ENCODE assay signal across 21 cellular contexts in the genomic region with DNA sequence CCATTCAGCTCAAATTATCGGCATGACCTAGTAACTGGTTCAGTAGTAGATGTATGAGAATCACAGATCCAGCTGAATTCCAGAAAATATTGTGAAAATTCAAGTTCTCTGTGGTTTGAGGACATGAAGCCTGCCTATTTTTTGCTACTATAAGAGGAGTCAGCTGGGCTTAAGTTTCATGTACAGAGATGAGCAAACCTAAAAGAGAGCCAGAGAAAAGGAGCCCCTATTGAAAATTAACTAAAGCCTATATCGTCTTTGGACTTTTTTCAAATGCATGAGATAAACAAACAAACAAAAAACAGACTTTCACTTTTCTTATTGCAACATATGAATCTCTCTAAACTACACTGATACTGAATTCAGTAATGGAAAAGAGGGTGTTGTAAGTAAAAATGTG.
DNase-seq lines count a peak whose midpoint lies in the region; ATAC-seq, FAIRE-seq and TF ChIP-seq lines count a peak whose summit lies in the region.
"Had no signal": no experiment of that assay in that cellular context is flagged by ENCODE, and none has a peak within 500 bp of the region (broad histone marks: within the 10 kb centered on the region; RNA-seq: fewer than 3 reads in every experiment).

No MANE protein-coding gene starts in this region.

- TF ChIP-seq RAD21 in GM12878 (IDR thresholded peaks at IDR 0.05; ENCODE audit: insufficient read depth, low read depth, low read length), result no peak

- no peak for TF ChIP-seq CTCF in GM12878 (IDR thresholded peaks at IDR 0.05 in 2 of 3, conservative IDR thresholded peaks at IDR 0.05 in 1 of 3; ENCODE audit: control insufficient read depth in 2 of 3, extremely low read depth in 1 of 3, insufficient read depth in 1 of 3, low read depth in 3 of 3, low read length in 3 of 3)

- no peaks in the 10 kb centered on the region for H3K9me3 ChIP-seq in GM12878 (replicated peaks; ENCODE audit: control insufficient read depth, insufficient read depth, low read length)
- H3K9me3 ChIP-seq in MG63, result no peaks in the 10 kb centered on the region

- TF ChIP-seq EP300 in GM12878 (IDR thresholded peaks at IDR 0.05; ENCODE audit: borderline replicate concordance in 1 of 2, control insufficient read depth in 1 of 2, low read depth in 2 of 2, low read length in 2 of 2), result no peak

- RAD21 ChIA-PET in GM12878 (lab: Charles Lee; ENCODE audit: unreplicated experiment), result interaction anchor here (0.6 to 5.3 kb wide), 9 partner anchors 11 to 100 kb away, joined by 3 to 28 read pairs (median 6); no protein-coding TSS in a partner anchor

- no peaks in the 10 kb centered on the region for H3K4me1 ChIP-seq in GM12878 (ENCODE audit: control insufficient read depth, insufficient read depth, low read length)

- in situ Hi-C loops in GM12878 (cut with MboI), result no loop called here

- H3K27me3 ChIP-seq in GM12878 (replicated peaks in 1 of 2; ENCODE audit: control insufficient read depth in 2 of 2, insufficient read depth in 2 of 2, low read length in 1 of 2) (no peaks in the 10 kb centered on the region), MG63 (peaks cover 2% of the 10 kb centered on the region; the same call in 1 of the 2 replicates)

- H3K79me2 ChIP-seq in GM12878 (ENCODE audit: control insufficient read depth, insufficient read depth, low read length), result no peaks in the 10 kb centered on the region

- FAIRE-seq in GM12878 (lab: Jason Lieb, UNC), result no peak
- FAIRE-seq: D721Med, G401.6, GM12892, RCC 7860 had no signal

- H2AFZ ChIP-seq in GM12878 (ENCODE audit: control insufficient read depth, low read depth, low read length), result no peak overlapping the region

- H3K4me2 ChIP-seq in GM12878 (ENCODE audit: control insufficient read depth, insufficient read depth), result no peak overlapping the region

- SMC1A ChIA-PET in GM12878 (lab: Charles Lee; ENCODE audit: uncharacterized antibody, unreplicated experiment), result interaction anchor here (0.7 to 34.7 kb wide), 13 partner anchors 10 to 110 kb away, joined by 3 to 707 read pairs (median 6); no protein-coding TSS in a partner anchor

- CTCF ChIA-PET in GM12878 (lab: Yijun Ruan, JAX), result interaction anchor here (0.6 to 3.3 kb wide), 5 partner anchors 8 to 353 kb away, joined by 3 to 14 read pairs (median 4); no protein-coding TSS in a partner anchor

- TF ChIP-seq POLR2A in GM12878 (IDR thresholded peaks at IDR 0.05; ENCODE audit: low read depth, low read length), result no peak

- POLR2A ChIA-PET in GM12878 (lab: Charles Lee), result interaction anchor here (0.6 to 1.6 kb wide), 7 partner anchors 9 to 339 kb away, joined by 3 to 4 read pairs (median 3); no protein-coding TSS in a partner anchor

- H3K9ac ChIP-seq in GM12878 (ENCODE audit: control insufficient read depth, insufficient read depth, low read length), result no peak overlapping the region

- H3K4me3 ChIP-seq in GM12878, result no peak overlapping the region
- no peak overlapping the region for H3K4me3 ChIP-seq in MG63

- WGBS in GM12878 (ENCODE audit: insufficient coverage, insufficient replicate concordance, low lambda C conversion rate, missing lambda C conversion rate), result 0% methylated on average over 2 of the region's 2 CpGs

- H4K20me1 ChIP-seq in GM12878 (ENCODE audit: control insufficient read depth, insufficient read depth), result no peaks in the 10 kb centered on the region

- no peaks in the 10 kb centered on the region for H3K36me3 ChIP-seq in GM12878 (ENCODE audit: control insufficient read depth in 2 of 2, insufficient read depth in 2 of 2, low read length in 1 of 2)
- no peaks in the 10 kb centered on the region for H3K36me3 ChIP-seq in MG63

- ATAC-seq in GM18517 (IDR thresholded peaks at IDR 0.05; ENCODE audit: unreplicated experiment) (peak; percentile 35), GM19452 (IDR thresholded peaks at IDR 0.05; ENCODE audit: unreplicated experiment) (peak; percentile 38), HG02610 (IDR thresholded peaks at IDR 0.05; ENCODE audit: unreplicated experiment) (peak; percentile 30), GM12878 (peak; percentile 49), GM21381 (IDR thresholded peaks at IDR 0.05; ENCODE audit: unreplicated experiment) (no peak)
- ATAC-seq: CD8-positive, alpha-beta T cell; HCT116; T-helper 17 cell had no signal

- BruUV-seq in GM12878 (replicated peaks; lab: Mats Ljungman, UMichigan), result no TSS peak

- intact Hi-C loops in GM12878 (cut with micrococcal nuclease; ENCODE audit: unreplicated experiment), result loop anchor here (10.0 kb wide), 1 partner anchor 413 kb away; no protein-coding TSS in a partner anchor

- H3K27ac ChIP-seq in GM12878 (ENCODE audit: control insufficient read depth, insufficient read depth), result no peak overlapping the region

- no peak for DNase-seq in GM12878 (ENCODE audit: low read depth, low spot score)
- DNase-seq in MG63, result no peak
- no peak for DNase-seq in dedifferentiated amniotic fluid mesenchymal stem cell (ENCODE audit: extremely low spot score)
- DNase-seq: ACHN; CD8-positive, alpha-beta T cell; DMS79 treated with DMSO at 0.1 percent for 48 hours; Karpas-422; NCI-H1930; NCI-H2171 treated with DMSO at 0.1 percent for 48 hours; NCI-H510A treated with DMSO at 0.1 percent for 48 hours; SHP77 treated with DMSO at 0.1 percent for 48 hours; T-helper 17 cell had no signal

TF ChIP-seq in GM12878, 131 proteins besides CTCF, POLR2A, EP300 and RAD21 (continues in another document):
- TF ChIP-seq, protein P1, sequence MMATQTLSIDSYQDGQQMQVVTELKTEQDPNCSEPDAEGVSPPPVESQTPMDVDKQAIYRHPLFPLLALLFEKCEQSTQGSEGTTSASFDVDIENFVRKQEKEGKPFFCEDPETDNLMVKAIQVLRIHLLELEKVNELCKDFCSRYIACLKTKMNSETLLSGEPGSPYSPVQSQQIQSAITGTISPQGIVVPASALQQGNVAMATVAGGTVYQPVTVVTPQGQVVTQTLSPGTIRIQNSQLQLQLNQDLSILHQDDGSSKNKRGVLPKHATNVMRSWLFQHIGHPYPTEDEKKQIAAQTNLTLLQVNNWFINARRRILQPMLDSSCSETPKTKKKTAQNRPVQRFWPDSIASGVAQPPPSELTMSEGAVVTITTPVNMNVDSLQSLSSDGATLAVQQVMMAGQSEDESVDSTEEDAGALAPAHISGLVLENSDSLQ (IDR thresholded peaks at IDR 0.05), result no peak
- no peak for TF ChIP-seq CEBPB (IDR thresholded peaks at IDR 0.05; ENCODE audit: borderline replicate concordance in 1 of 2, low read depth in 2 of 2, low read length in 2 of 2)
- no peak for TF ChIP-seq SIX5 (IDR thresholded peaks at IDR 0.05; ENCODE audit: low read depth, low read length, severe bottlenecking)
- TF ChIP-seq ATF7 (IDR thresholded peaks at IDR 0.05; ENCODE audit: low read depth), result no peak
- no peak for TF ChIP-seq PML (IDR thresholded peaks at IDR 0.05; ENCODE audit: low read length)
- TF ChIP-seq EZH2 (IDR thresholded peaks at IDR 0.05; ENCODE audit: borderline replicate concordance, control insufficient read depth, low read depth, low read length), result no peak
- TF ChIP-seq ZNF274 (IDR thresholded peaks at IDR 0.05; ENCODE audit: insufficient read depth, insufficient read length), result no peak
- peak; percentile 17 to 40; a peak in 3 of 4 replicates for TF ChIP-seq IKZF2 (IDR thresholded peaks at IDR 0.05)
- TF ChIP-seq SREBF2 (IDR thresholded peaks at IDR 0.05; ENCODE audit: low read length), result no peak
- peak; percentile 17; the same call in 1 of the 2 replicates for TF ChIP-seq RB1 (IDR thresholded peaks at IDR 0.05; ENCODE audit: borderline replicate concordance)
- no peak for TF ChIP-seq NR2C1 (IDR thresholded peaks at IDR 0.05)
- TF ChIP-seq ZSCAN29 (IDR thresholded peaks at IDR 0.05), result no peak
- TF ChIP-seq, protein P2, sequence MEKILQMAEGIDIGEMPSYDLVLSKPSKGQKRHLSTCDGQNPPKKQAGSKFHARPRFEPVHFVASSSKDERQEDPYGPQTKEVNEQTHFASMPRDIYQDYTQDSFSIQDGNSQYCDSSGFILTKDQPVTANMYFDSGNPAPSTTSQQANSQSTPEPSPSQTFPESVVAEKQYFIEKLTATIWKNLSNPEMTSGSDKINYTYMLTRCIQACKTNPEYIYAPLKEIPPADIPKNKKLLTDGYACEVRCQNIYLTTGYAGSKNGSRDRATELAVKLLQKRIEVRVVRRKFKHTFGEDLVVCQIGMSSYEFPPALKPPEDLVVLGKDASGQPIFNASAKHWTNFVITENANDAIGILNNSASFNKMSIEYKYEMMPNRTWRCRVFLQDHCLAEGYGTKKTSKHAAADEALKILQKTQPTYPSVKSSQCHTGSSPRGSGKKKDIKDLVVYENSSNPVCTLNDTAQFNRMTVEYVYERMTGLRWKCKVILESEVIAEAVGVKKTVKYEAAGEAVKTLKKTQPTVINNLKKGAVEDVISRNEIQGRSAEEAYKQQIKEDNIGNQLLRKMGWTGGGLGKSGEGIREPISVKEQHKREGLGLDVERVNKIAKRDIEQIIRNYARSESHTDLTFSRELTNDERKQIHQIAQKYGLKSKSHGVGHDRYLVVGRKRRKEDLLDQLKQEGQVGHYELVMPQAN (conservative IDR thresholded peaks at IDR 0.05), result no peak
- TF ChIP-seq, protein P3, sequence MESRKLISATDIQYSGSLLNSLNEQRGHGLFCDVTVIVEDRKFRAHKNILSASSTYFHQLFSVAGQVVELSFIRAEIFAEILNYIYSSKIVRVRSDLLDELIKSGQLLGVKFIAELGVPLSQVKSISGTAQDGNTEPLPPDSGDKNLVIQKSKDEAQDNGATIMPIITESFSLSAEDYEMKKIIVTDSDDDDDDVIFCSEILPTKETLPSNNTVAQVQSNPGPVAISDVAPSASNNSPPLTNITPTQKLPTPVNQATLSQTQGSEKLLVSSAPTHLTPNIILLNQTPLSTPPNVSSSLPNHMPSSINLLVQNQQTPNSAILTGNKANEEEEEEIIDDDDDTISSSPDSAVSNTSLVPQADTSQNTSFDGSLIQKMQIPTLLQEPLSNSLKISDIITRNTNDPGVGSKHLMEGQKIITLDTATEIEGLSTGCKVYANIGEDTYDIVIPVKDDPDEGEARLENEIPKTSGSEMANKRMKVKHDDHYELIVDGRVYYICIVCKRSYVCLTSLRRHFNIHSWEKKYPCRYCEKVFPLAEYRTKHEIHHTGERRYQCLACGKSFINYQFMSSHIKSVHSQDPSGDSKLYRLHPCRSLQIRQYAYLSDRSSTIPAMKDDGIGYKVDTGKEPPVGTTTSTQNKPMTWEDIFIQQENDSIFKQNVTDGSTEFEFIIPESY (IDR thresholded peaks at IDR 0.05), result no peak
